ENCODE assay signal across 8 cellular contexts in genomic region chrX:30570505-30570904, GRCh38. TPM values are rescaled to one million over a fixed set of nuclear protein-coding genes. Genes with fewer than 3 reads are reported as not detected.
DNase-seq lines count a peak whose midpoint lies in the region; ATAC-seq and TF ChIP-seq lines count a peak whose summit lies in the region.

No MANE protein-coding gene starts in this region.

- H3K36me3 ChIP-seq in SK-N-SH (replicated peaks in 1 of 2; ENCODE audit: control insufficient read depth in 1 of 2, insufficient read depth in 2 of 2, low read length in 1 of 2) = no peaks in the 10 kb centered on the region

- no peaks in the 10 kb centered on the region; a peak in 1 of 4 replicates for H3K4me1 ChIP-seq in SK-N-SH (ENCODE audit: control insufficient read depth in 1 of 2, insufficient read depth in 2 of 2, low read depth in 1 of 2, low read length in 1 of 2)

- CTCF ChIA-PET in SK-N-SH (lab: Yijun Ruan, JAX) = interaction anchor here (0.6 to 2.6 kb wide), 17 partner anchors 9 to 706 kb away, joined by 3 to 18 read pairs (median 4); no protein-coding TSS in a partner anchor

- POLR2A ChIA-PET in SK-N-SH (lab: Yijun Ruan, JAX) = no interaction called here

- 0% methylated on average over 1 of the region's 1 CpG for WGBS in SK-N-SH (ENCODE audit: low lambda C conversion rate)

- H3K27ac ChIP-seq in 22Rv1 (no peak overlapping the region), SK-N-SH (ENCODE audit: low read depth in 2 of 2, low read length in 1 of 2) (no peak overlapping the region)

- no peaks in the 10 kb centered on the region for H3K9me2 ChIP-seq in SK-N-SH

- no peak overlapping the region for H3K4me3 ChIP-seq in SK-N-SH (ENCODE audit: low read depth in 2 of 2, low read length in 1 of 2)

- ATAC-seq in esophagus mucosa = no peak

- H2AFZ ChIP-seq in SK-N-SH (ENCODE audit: low read depth) = no peak overlapping the region

- no peaks in the 10 kb centered on the region for H3K79me2 ChIP-seq in SK-N-SH (ENCODE audit: insufficient read depth)

- TF ChIP-seq CTCF in 22Rv1 (IDR thresholded peaks at IDR 0.05) = peak; percentile 67
- peak; percentile 17 for TF ChIP-seq CTCF in GM10266 (IDR thresholded peaks at IDR 0.05; ENCODE audit: control insufficient read depth, insufficient read depth, low read depth, missing control alignments)
- peak; percentile 66 for TF ChIP-seq CTCF in SK-N-SH (IDR thresholded peaks at IDR 0.05)

- H4K20me1 ChIP-seq in SK-N-SH (ENCODE audit: insufficient read depth) = no peaks in the 10 kb centered on the region

- DNase-seq in GM10266 (ENCODE audit: extremely low spot score) (no peak), SK-N-SH (peak; percentile 15), iPS-NIHi7 (ENCODE audit: extremely low spot score) (peak; percentile 19), NCI-H146 treated with DMSO at 0.1 percent for 48 hours (lab: John Stamatoyannopoulos, UW; ENCODE audit: unreplicated experiment) (no peak), iPS-NIHi11 (ENCODE audit: low spot score) (no peak)
- no peak for DNase-seq in stimulated activated CD4-positive, alpha-beta T cell treated with anti-CD3 and anti-CD28 coated beads, Interleukin-15, amount 100 ng/mL, for 24 hours

- H3K4me2 ChIP-seq in SK-N-SH = no peak overlapping the region

- TF ChIP-seq EP300 in SK-N-SH (IDR thresholded peaks at IDR 0.05; ENCODE audit: borderline replicate concordance in 1 of 2, low read depth in 1 of 2, low read length in 1 of 2) = no peak

- no peaks in the 10 kb centered on the region for H3K9me3 ChIP-seq in SK-N-SH

- no peak overlapping the region for H3K9ac ChIP-seq in SK-N-SH

- H3F3A ChIP-seq in SK-N-SH (replicated peaks; ENCODE audit: insufficient read depth) = no peaks in the 10 kb centered on the region

- peak; percentile 53 for TF ChIP-seq RAD21 in SK-N-SH (IDR thresholded peaks at IDR 0.05; ENCODE audit: low read length)

- peaks cover 5% of the 10 kb centered on the region; the same call in 1 of the 2 replicates for H3K27me3 ChIP-seq in SK-N-SH (ENCODE audit: insufficient read depth)

TF ChIP-seq in SK-N-SH, 30 proteins besides CTCF, POLR2A, EP300 and RAD21:
- no peak for TF ChIP-seq JUND (IDR thresholded peaks at IDR 0.05)
- peak; percentile 28; the same call in 1 of the 2 replicates for TF ChIP-seq SMC3 (IDR thresholded peaks at IDR 0.05; ENCODE audit: low read depth, low read length)

RNA-seq across cellular contexts. Expression of gene TASL, which starts 7.1 kb away (rescaled TPM):
- polyA plus RNA-seq in SK-N-SH (2012; rRNA removed) = not detected in 2 replicates
- polyA plus RNA-seq in SK-N-SH (2012; cell fraction: cytosol; rRNA removed) = not detected in 2 replicates
- not detected in 2 replicates for polyA plus RNA-seq in SK-N-SH (2012; cell fraction: nucleus; rRNA removed)
- 0.16 TPM for total RNA-seq in esophagus mucosa

Comparison
In these comparisons a context has a peak if more than half of its experiments do, and no peak if none do; other contexts are left out.
1. CTCF ChIP-seq: peak in every context shown above with its lines; median percentile 67 in 22Rv1; 66 in SK-N-SH; 17 in GM10266.
2. DNase-seq: peak in SK-N-SH (single experiment) and iPS-NIHi7 (single experiment); none in GM10266 (single experiment), stimulated activated CD4-positive, alpha-beta T cell treated with anti-CD3 and anti-CD28 coated beads, Interleukin-15, amount 100 ng/mL, for 24 hours (single experiment), NCI-H146 treated with DMSO at 0.1 percent for 48 hours (single experiment) and iPS-NIHi11 (single experiment).